ENCODE assay signal across 8 cellular contexts in genomic region chr15:31488437-31489204, GRCh38.
A peak's percentile ranks its signal among the peaks of the same experiment; 100 is the strongest.
DNase-seq lines count a peak whose midpoint lies in the region; ATAC-seq, FAIRE-seq and TF ChIP-seq lines count a peak whose summit lies in the region.

No MANE protein-coding gene starts in this region.

- intact Hi-C loops in IMR-90 (cut with micrococcal nuclease) (loop anchor here (1.0 to 10.0 kb wide), 7 partner anchors 46 to 584 kb away; partner anchors contain the start of genes FAN1 and KLF13), PC-3 (cut with micrococcal nuclease) (loop anchor here (1.0 to 5.0 kb wide), 6 partner anchors 54 to 596 kb away; partner anchors contain the start of genes KLF13 and MTMR10), pancreas (cut with DNase I) (loop anchor here in 2 of 3 donors (5.0 to 10.0 kb wide), 3 partner anchors 271 to 824 kb away; no protein-coding TSS in a partner anchor)

- H3K4me1 Mint-ChIP-seq in activated naive CD8-positive, alpha-beta T cell treated with anti-CD3 and anti-CD28 coated beads, Interleukin-2, amount 10 ng/mL, durations not matched to agents 7 days and 5 days: peaks cover 30% of the 10 kb centered on the region

- H3K9ac ChIP-seq in IMR-90 (ENCODE audit: low read depth, low read length) (no peak overlapping the region; the same call in 1 of the 2 replicates), PC-3 (ENCODE audit: low read length) (peak overlapping the region; percentile 24)

- TF ChIP-seq RAD21 in IMR-90 (IDR thresholded peaks at IDR 0.05; ENCODE audit: low read length): peak; percentile 94

- H3K4me2 ChIP-seq in IMR-90 (ENCODE audit: low read depth, low read length) (no peak overlapping the region), PC-3 (ENCODE audit: low read length) (peak overlapping the region; percentile 50)

- H4K8ac ChIP-seq in IMR-90 (ENCODE audit: low read depth in 2 of 2, low read length in 2 of 2): no peak overlapping the region

- H4K91ac ChIP-seq in IMR-90 (ENCODE audit: insufficient read depth, low read depth, low read length): peak overlapping the region; percentile 65; the same call in 1 of the 2 replicates

- H3K9me2 ChIP-seq in PC-3 (replicated peaks; ENCODE audit: low read length): no peaks in the 10 kb centered on the region

- H3F3A ChIP-seq in PC-3 (ENCODE audit: low read length, unreplicated experiment): no peaks in the 10 kb centered on the region

- H3K14ac ChIP-seq in IMR-90 (replicated peaks; ENCODE audit: low read depth, low read length): no peak overlapping the region

- H3K4me3 ChIP-seq in IMR-90 (ENCODE audit: insufficient read depth, low read depth, low read length): no peak overlapping the region
- no peak overlapping the region for H3K4me3 ChIP-seq in PC-3 (ENCODE audit: low read length)
- no peak overlapping the region for H3K4me3 ChIP-seq in pancreas

- peak; percentile 82 for TF ChIP-seq CTCF in C4-2B (conservative IDR thresholded peaks at IDR 0.05)
- TF ChIP-seq CTCF in IMR-90 (conservative IDR thresholded peaks at IDR 0.05; ENCODE audit: low read depth, low read length): peak; percentile 99
- TF ChIP-seq CTCF in PC-3 (conservative IDR thresholded peaks at IDR 0.05; ENCODE audit: low read depth, low read length): peak; percentile 93
- TF ChIP-seq CTCF in pancreas (IDR thresholded peaks at IDR 0.05): peak; percentile 28 to 91 (median 84)

- peak overlapping the region; percentile 79 for H2AK9ac ChIP-seq in IMR-90 (replicated peaks; ENCODE audit: low read depth, low read length, poor library complexity)

- no CpG with 5 or more reads among the region's 7 CpGs for WGBS in IMR-90 (ENCODE audit: extremely low coverage in 2 of 2, insufficient read length in 1 of 2), 2 experiments
- WGBS in pancreas, 2 donors: 16 to 24% methylated on average over 7 of the region's 7 CpGs

- H3K27me3 Mint-ChIP-seq in activated naive CD8-positive, alpha-beta T cell treated with anti-CD3 and anti-CD28 coated beads, Interleukin-2, amount 10 ng/mL, durations not matched to agents 7 days and 5 days: peaks cover 2% of the 10 kb centered on the region

- no peak overlapping the region for H4K5ac ChIP-seq in IMR-90 (ENCODE audit: low read depth, low read length)

- H3K4me1 ChIP-seq in IMR-90 (ENCODE audit: control insufficient read depth, insufficient read depth, low read length) (peaks cover 2% of the 10 kb centered on the region), PC-3 (ENCODE audit: insufficient read depth, low read length) (peaks cover 24% of the 10 kb centered on the region), pancreas (peaks cover 0 to 9% (median 8%) of the 10 kb centered on the region in 3 donors)

- H3K4ac ChIP-seq in IMR-90 (ENCODE audit: low read depth, low read length): peak overlapping the region; percentile 78; the same call in 1 of the 2 replicates

- BruUV-seq in IMR-90 (replicated peaks; lab: Mats Ljungman, UMichigan) (no TSS peak), PC-3 (replicated peaks; lab: Mats Ljungman, UMichigan) (no TSS peak)

- CTCF ChIA-PET in IMR-90 (lab: Yijun Ruan, JAX) (interaction anchor here (0.6 to 3.2 kb wide), 18 partner anchors 8 to 838 kb away, joined by 3 to 13 read pairs (median 4); no protein-coding TSS in a partner anchor), PC-3 (lab: Charles Lee) (interaction anchor here (0.6 to 2.1 kb wide), 11 partner anchors 48 to 594 kb away, joined by 3 to 10 read pairs (median 5); no protein-coding TSS in a partner anchor)

- H3K9me3 Mint-ChIP-seq in activated naive CD8-positive, alpha-beta T cell treated with anti-CD3 and anti-CD28 coated beads, Interleukin-2, amount 10 ng/mL, durations not matched to agents 7 days and 5 days: peaks cover 16% of the 10 kb centered on the region

- no peak overlapping the region for H3K23ac ChIP-seq in IMR-90 (ENCODE audit: low read depth, low read length)

- POLR2A ChIA-PET in IMR-90 (lab: Charles Lee; ENCODE audit: unreplicated experiment): interaction anchor here (0.5 kb wide), 1 partner anchor 92 kb away, joined by 4 read pairs; no protein-coding TSS in a partner anchor
- POLR2A ChIA-PET in PC-3 (lab: Charles Lee; ENCODE audit: unreplicated experiment): no interaction called here
- POLR2A ChIA-PET in activated naive CD8-positive, alpha-beta T cell treated with anti-CD3 and anti-CD28 coated beads, Interleukin-2, amount 10 ng/mL, durations not matched to agents 7 days and 5 days (lab: Charles Lee): interaction anchor here (0.8 to 5.1 kb wide), 7 partner anchors 51 to 273 kb away, joined by 3 to 48 read pairs (median 4); no protein-coding TSS in a partner anchor

- H3K9me1 ChIP-seq in IMR-90 (ENCODE audit: insufficient read depth, low read length): peaks cover 3% of the 10 kb centered on the region; the same call in 1 of the 2 replicates

- peak overlapping the region; percentile 86 for H2AK5ac ChIP-seq in IMR-90 (ENCODE audit: low read depth, low read length)

- ATAC-seq in GM18870 (IDR thresholded peaks at IDR 0.05; ENCODE audit: unreplicated experiment) (peak; percentile 50), IMR-90 (ENCODE audit: low read depth) (peak; percentile 86), PC-3 (peak; percentile 91), pancreas (peak; percentile 80 to 95 (median 92)), GM19467 (IDR thresholded peaks at IDR 0.05; ENCODE audit: unreplicated experiment) (no peak)
- ATAC-seq in activated naive CD8-positive, alpha-beta T cell treated with anti-CD3 and anti-CD28 coated beads, Interleukin-2, amount 10 ng/mL, durations not matched to agents 7 days and 5 days (ENCODE audit: low read depth): peak; percentile 47

- peak overlapping the region; percentile 51 for H3K27ac Mint-ChIP-seq in activated naive CD8-positive, alpha-beta T cell treated with anti-CD3 and anti-CD28 coated beads, Interleukin-2, amount 10 ng/mL, durations not matched to agents 7 days and 5 days

- H3K36me3 ChIP-seq in IMR-90 (ENCODE audit: control insufficient read depth, insufficient read depth, low read length) (no peaks in the 10 kb centered on the region), PC-3 (ENCODE audit: low read depth, low read length) (no peaks in the 10 kb centered on the region), pancreas (no peaks in the 10 kb centered on the region)

- no peaks in the 10 kb centered on the region for H3K79me2 ChIP-seq in PC-3 (ENCODE audit: low read length)

- no peak for TF ChIP-seq POLR2A in IMR-90 (IDR thresholded peaks at IDR 0.05; ENCODE audit: low read depth, low read length)

- no peaks in the 10 kb centered on the region; the same call in 1 of the 2 replicates for H4K20me1 ChIP-seq in IMR-90 (ENCODE audit: insufficient read depth, low read length)
- no peaks in the 10 kb centered on the region for H4K20me1 ChIP-seq in PC-3 (ENCODE audit: low read length)

- peak overlapping the region; percentile 40; the same call in 1 of the 3 replicates for H2BK15ac ChIP-seq in IMR-90 (ENCODE audit: low read depth, low read length)

- no peak overlapping the region for H2BK5ac ChIP-seq in IMR-90 (ENCODE audit: low read depth, low read length, poor library complexity, severe bottlenecking)

- no peaks in the 10 kb centered on the region for H3K79me1 ChIP-seq in IMR-90 (ENCODE audit: low read depth in 1 of 2, low read length in 2 of 2)

- H3K9me3 ChIP-seq in IMR-90 (ENCODE audit: control insufficient read depth, insufficient read depth, low read length): peaks cover 5% of the 10 kb centered on the region; the same call in 1 of the 2 replicates
- H3K9me3 ChIP-seq in PC-3 (ENCODE audit: low read length): 0 out of 2 replicates have a peak, but pooled peaks cover 7% of the 10 kb centered on the region
- H3K9me3 ChIP-seq in pancreas: no peaks in the 10 kb centered on the region

- peaks cover 8% of the 10 kb centered on the region; the same call in 1 of the 2 replicates for H3K27me3 ChIP-seq in IMR-90 (ENCODE audit: control insufficient read depth, insufficient read depth, low read length)
- H3K27me3 ChIP-seq in PC-3 (ENCODE audit: low read length): no peaks in the 10 kb centered on the region
- no peaks in the 10 kb centered on the region for H3K27me3 ChIP-seq in pancreas

- H2BK120ac ChIP-seq in IMR-90 (ENCODE audit: low read depth, low read length): peak overlapping the region; percentile 90

- DNase-seq in IMR-90 (peak; percentile 91), PC-3 (peak; percentile 83), glomerular endothelial cell (ENCODE audit: extremely low read depth, low read depth, low spot score) (peak; percentile 64), pancreas (peak in 4 of 6 donors; percentile 44 to 70 (median 56))
- DNase-seq in activated naive CD8-positive, alpha-beta T cell treated with anti-CD3 and anti-CD28 coated beads, Interleukin-2, amount 10 ng/mL, durations not matched to agents 7 days and 5 days: peak; percentile 58

- in situ Hi-C loops in IMR-90 (cut with MboI; ENCODE audit: low sequenced_read_pairs): loop anchor here (5.0 to 25.0 kb wide), 4 partner anchors 124 to 826 kb away; partner anchors contain the start of gene KLF13

- no peak overlapping the region for H3K56ac ChIP-seq in IMR-90 (ENCODE audit: extremely low read depth, insufficient read depth, low read length)

- H3K27ac ChIP-seq in C4-2B (no peak overlapping the region), IMR-90 (ENCODE audit: insufficient read depth, low read length) (no peak overlapping the region), PC-3 (ENCODE audit: low read length) (peak overlapping the region; percentile 67), pancreas (peak overlapping the region in 1 of 4 donors; percentile 20)

- H3K18ac ChIP-seq in IMR-90 (ENCODE audit: low read depth, low read length): no peak overlapping the region

- H3K4me3 Mint-ChIP-seq in activated naive CD8-positive, alpha-beta T cell treated with anti-CD3 and anti-CD28 coated beads, Interleukin-2, amount 10 ng/mL, durations not matched to agents 7 days and 5 days: no peak overlapping the region

- peaks cover 14% of the 10 kb centered on the region for H3K36me3 Mint-ChIP-seq in activated naive CD8-positive, alpha-beta T cell treated with anti-CD3 and anti-CD28 coated beads, Interleukin-2, amount 10 ng/mL, durations not matched to agents 7 days and 5 days

- dilution Hi-C loops in IMR-90 (cut with HindIII; ENCODE audit: low sequenced_read_pairs, unreplicated experiment): no loop called here

- FAIRE-seq in pancreas (lab: Jason Lieb, UNC): peak; percentile 79

- peak overlapping the region; percentile 88 for H2AFZ ChIP-seq in IMR-90 (replicated peaks; ENCODE audit: low read length, poor library complexity)
- H2AFZ ChIP-seq in PC-3 (ENCODE audit: low read length): 0 out of 2 replicates have a peak overlapping the region, but pooled peaks have one; percentile 15

- peak overlapping the region; percentile 84 for H2BK20ac ChIP-seq in IMR-90 (ENCODE audit: low read depth, low read length)

TF ChIP-seq in IMR-90, 13 proteins besides CTCF, POLR2A, EP300 and RAD21 (continues in another document):
- TF ChIP-seq RFX5 (IDR thresholded peaks at IDR 0.05; ENCODE audit: low read depth, low read length) (no peak), RCOR1 (IDR thresholded peaks at IDR 0.05; ENCODE audit: insufficient replicate concordance, low read length) (peak; percentile 50), MXI1 (IDR thresholded peaks at IDR 0.05; ENCODE audit: borderline replicate concordance, low read depth, low read length) (no peak), SMC3 (IDR thresholded peaks at IDR 0.05; ENCODE audit: low read depth, low read length) (peak; percentile 81), CEBPB (IDR thresholded peaks at IDR 0.05; ENCODE audit: low read depth, low read length) (no peak; the same call in 1 of the 2 replicates), MAZ (IDR thresholded peaks at IDR 0.05; ENCODE audit: borderline replicate concordance, low read depth, low read length) (no peak; the same call in 1 of the 2 replicates)
